8 cellular contexts compared by ENCODE assay signal in the genomic region with DNA sequence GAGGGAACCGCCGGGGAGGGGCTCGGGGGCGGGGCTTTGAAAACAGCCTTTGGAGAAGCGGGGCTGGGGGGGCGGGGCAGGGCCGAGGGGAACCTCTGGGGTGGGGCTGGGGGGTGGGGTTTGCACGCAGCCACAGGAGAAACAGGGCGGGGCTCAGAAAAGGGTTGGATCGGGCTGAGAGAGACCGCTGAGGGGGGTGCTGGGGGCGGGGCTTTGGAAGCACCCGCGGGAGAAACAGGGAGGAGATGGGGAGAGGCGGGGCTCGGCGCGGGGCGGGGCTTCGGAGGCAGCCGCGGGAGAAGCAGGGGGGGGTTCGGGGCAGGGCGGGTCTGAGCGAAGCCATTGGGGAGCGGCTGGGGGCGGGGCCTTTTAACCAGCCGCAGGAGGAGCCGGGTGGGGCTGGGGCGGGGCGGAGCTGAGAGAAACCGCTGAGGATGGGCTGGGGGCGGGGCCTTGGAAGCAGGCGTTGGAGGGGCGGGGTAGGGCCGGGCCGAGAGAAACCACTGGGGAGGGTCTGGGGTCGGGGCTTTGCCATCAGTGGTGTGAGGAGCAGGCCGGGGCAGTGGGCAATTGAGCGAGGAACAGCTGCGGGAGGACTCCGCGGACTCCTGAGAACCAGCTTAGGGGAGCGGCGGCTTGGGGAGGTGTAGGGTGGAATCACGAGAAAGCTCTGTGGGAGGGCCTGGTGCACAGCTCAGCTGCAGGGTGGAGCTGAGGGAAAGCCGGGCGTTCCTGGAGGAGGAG. TPM values are rescaled to one million over a fixed set of nuclear protein-coding genes. Genes with fewer than 3 reads are reported as not detected.
A peak's percentile ranks its signal among the peaks of the same experiment; 100 is the strongest.
DNase-seq lines count a peak whose midpoint lies in the region; ATAC-seq, FAIRE-seq and TF ChIP-seq lines count a peak whose summit lies in the region.

No MANE protein-coding gene starts in this region.

- no peak overlapping the region for H3K14ac ChIP-seq in H1 (ENCODE audit: insufficient read length)

- peaks cover 0 to 6% of the 10 kb centered on the region in 2 experiments; a peak in 2 of 4 replicates for H3K79me2 ChIP-seq in H1 (ENCODE audit: control insufficient read depth in 1 of 2, insufficient read depth in 2 of 2, low read length in 2 of 2)

- POLR2A ChIA-PET in H1 (lab: Charles Lee; ENCODE audit: partially characterized antibody), result interaction anchor here (0.6 kb wide), 1 partner anchor 1497 kb away, joined by 3 read pairs; no protein-coding TSS in a partner anchor

- TF ChIP-seq POLR2A in H1 (IDR thresholded peaks at IDR 0.05; ENCODE audit: control extremely low read depth in 1 of 2, low read depth in 2 of 2, low read length in 2 of 2), result no peak

- no peak overlapping the region for H2AK5ac ChIP-seq in H1 (ENCODE audit: low read depth, low read length)

- H3K4me1 Mint-ChIP-seq in activated CD8-positive, alpha-beta memory T cell treated with anti-CD3 and anti-CD28 coated beads, Interleukin-2, amount 10 ng/mL, durations not matched to agents 7 days and 5 days, result peaks cover 5% of the 10 kb centered on the region

- H2BK5ac ChIP-seq in H1 (ENCODE audit: low read depth, low read length), result no peak overlapping the region; the same call in 1 of the 2 replicates

- peak overlapping the region in 3 of 4 experiments; percentile 14 to 47 (median 25); a peak in 4 of 7 replicates for H3K9ac ChIP-seq in H1 (replicated peaks in 1 of 4; ENCODE audit: extremely low read depth in 1 of 4, low read depth in 3 of 4, low read length in 3 of 4)

- H2BK120ac ChIP-seq in H1 (replicated peaks; ENCODE audit: low read depth, low read length), result no peak overlapping the region

- ATAC-seq in GM19397 (IDR thresholded peaks at IDR 0.05; ENCODE audit: unreplicated experiment), result peak; percentile 8
- peak; percentile 31 for ATAC-seq in activated CD8-positive, alpha-beta memory T cell treated with anti-CD3 and anti-CD28 coated beads, Interleukin-2, amount 10 ng/mL, durations not matched to agents 7 days and 5 days

- no peaks in the 10 kb centered on the region for H3K27me3 Mint-ChIP-seq in activated CD8-positive, alpha-beta memory T cell treated with anti-CD3 and anti-CD28 coated beads, Interleukin-2, amount 10 ng/mL, durations not matched to agents 7 days and 5 days

- H3K4me3 ChIP-seq in H1 (ENCODE audit: extremely low read depth in 1 of 4, insufficient read depth in 2 of 4, low read depth in 3 of 4, low read length in 4 of 4), result peak overlapping the region; percentile 43 to 72 (median 52)

- H3K9me3 Mint-ChIP-seq in activated CD8-positive, alpha-beta memory T cell treated with anti-CD3 and anti-CD28 coated beads, Interleukin-2, amount 10 ng/mL, durations not matched to agents 7 days and 5 days (ENCODE audit: low read depth), result no peaks in the 10 kb centered on the region

- FAIRE-seq in HTR-8/SVneo (lab: Jason Lieb, UNC), result no peak
- no peak for FAIRE-seq in H1 (lab: Jason Lieb, UNC)

- peak overlapping the region; percentile 70; the same call in 1 of the 2 replicates for H3K27ac ChIP-seq in H1 (ENCODE audit: low read depth, low read length)

- peaks cover 3% of the 10 kb centered on the region for H3K36me3 Mint-ChIP-seq in activated CD8-positive, alpha-beta memory T cell treated with anti-CD3 and anti-CD28 coated beads, Interleukin-2, amount 10 ng/mL, durations not matched to agents 7 days and 5 days

- peaks cover 0 to 5% (median 2%) of the 10 kb centered on the region in 4 experiments; a peak in 4 of 7 replicates for H3K4me1 ChIP-seq in H1 (replicated peaks in 1 of 4; ENCODE audit: control insufficient read depth in 3 of 4, insufficient read depth in 4 of 4, low read length in 3 of 4)

- H3K23ac ChIP-seq in H1 (ENCODE audit: insufficient read length), result no peak overlapping the region

- H3K27ac Mint-ChIP-seq in activated CD8-positive, alpha-beta memory T cell treated with anti-CD3 and anti-CD28 coated beads, Interleukin-2, amount 10 ng/mL, durations not matched to agents 7 days and 5 days, result peak overlapping the region; percentile 92

- H2BK15ac ChIP-seq in H1 (ENCODE audit: low read length), result no peak overlapping the region

- H3K9me3 ChIP-seq in H1 (ENCODE audit: insufficient read depth in 2 of 2, low read depth in 1 of 2, low read length in 1 of 2), result no peaks in the 10 kb centered on the region

- no peak overlapping the region for H4K8ac ChIP-seq in H1 (ENCODE audit: extremely low read depth, insufficient read depth, low read length)

- TF ChIP-seq RAD21 in H1 (IDR thresholded peaks at IDR 0.05 in 1 of 2, conservative IDR thresholded peaks at IDR 0.05 in 1 of 2; ENCODE audit: low read depth in 2 of 2, low read length in 2 of 2), result no peak

- no CpG with 5 or more reads among the region's 48 CpGs for WGBS in H1 (ENCODE audit: extremely low coverage in 1 of 2, insufficient coverage in 1 of 2, insufficient read length in 1 of 2, insufficient replicate concordance in 2 of 2, low coverage in 1 of 2, low lambda C conversion rate in 2 of 2, missing lambda C conversion rate in 1 of 2), 2 experiments

- no peaks in the 10 kb centered on the region for H3K79me1 ChIP-seq in H1 (ENCODE audit: low read depth, low read length)

- H3K36me3 ChIP-seq in H1 (ENCODE audit: control insufficient read depth in 2 of 4, insufficient read depth in 4 of 4, low read length in 3 of 4), result no peaks in the 10 kb centered on the region; a peak in 1 of 8 replicates

- no peak for TF ChIP-seq EP300 in H1 (IDR thresholded peaks at IDR 0.05; ENCODE audit: borderline replicate concordance in 1 of 2, low read depth in 2 of 2, low read length in 2 of 2)

- peak overlapping the region; percentile 48; the same call in 1 of the 2 replicates for H3K18ac ChIP-seq in H1 (ENCODE audit: extremely low read depth, low read length)

- no peaks in the 10 kb centered on the region; the same call in 1 of the 2 replicates for H3K23me2 ChIP-seq in H1 (ENCODE audit: low read depth, low read length)

- no peak overlapping the region for H3K56ac ChIP-seq in H1 (replicated peaks; ENCODE audit: insufficient read length, low read depth, low read length)

- TF ChIP-seq CTCF in H1 (IDR thresholded peaks at IDR 0.05; ENCODE audit: control extremely low read depth in 1 of 3, insufficient read depth in 1 of 3, low read depth in 1 of 3, low read length in 3 of 3), result no peak

- DNase-seq in ACHN, result peak; percentile 79
- peak; percentile 10 for DNase-seq in HTR-8/SVneo (ENCODE audit: insufficient read length, low spot score)
- DNase-seq in NOMO-1 (lab: John Stamatoyannopoulos, UW; ENCODE audit: unreplicated experiment in 2 of 2), result peak; percentile 63 to 74
- peak; percentile 95 for DNase-seq in activated CD8-positive, alpha-beta memory T cell treated with anti-CD3 and anti-CD28 coated beads, Interleukin-2, amount 10 ng/mL, durations not matched to agents 7 days and 5 days
- DNase-seq in H1 (ENCODE audit: low read depth in 1 of 2, low spot score in 2 of 2), result peak; percentile 63 to 86
- DNase-seq in mesenteric fat pad (ENCODE audit: low spot score), result peak; percentile 96
- DNase-seq in stimulated activated CD8-positive, alpha-beta memory T cell treated with anti-CD3 and anti-CD28 coated beads, Interleukin-12 subunit alpha, Interleukin-12 subunit beta, amount 100 ng/mL, for 24 hours (ENCODE audit: extremely low read depth), result peak; percentile 68

- H4K20me1 ChIP-seq in H1 (replicated peaks in 1 of 2; ENCODE audit: control insufficient read depth in 1 of 2, insufficient read depth in 2 of 2, low read length in 2 of 2), result peaks cover 0 to 2% of the 10 kb centered on the region in 2 experiments

- no peaks in the 10 kb centered on the region for H3K27me3 ChIP-seq in H1 (replicated peaks in 1 of 4; ENCODE audit: control insufficient read depth in 3 of 4, extremely low read depth in 1 of 4, insufficient read depth in 3 of 4, low read length in 3 of 4)

- H3K4ac ChIP-seq in H1 (replicated peaks; ENCODE audit: insufficient read length, low read depth, low read length), result no peak overlapping the region

- H3K4me2 ChIP-seq in H1 (ENCODE audit: insufficient read depth in 1 of 2, low read depth in 2 of 2, low read length in 2 of 2), result peak overlapping the region; percentile 65 to 68

- H3K4me3 Mint-ChIP-seq in activated CD8-positive, alpha-beta memory T cell treated with anti-CD3 and anti-CD28 coated beads, Interleukin-2, amount 10 ng/mL, durations not matched to agents 7 days and 5 days, result peak overlapping the region; percentile 78

- peak overlapping the region; percentile 60 for H4K5ac ChIP-seq in H1 (ENCODE audit: insufficient read length, low read depth, low read length)

- H4K91ac ChIP-seq in H1 (replicated peaks; ENCODE audit: insufficient read length, low read length), result no peak overlapping the region

- CTCF ChIA-PET in activated CD8-positive, alpha-beta memory T cell treated with anti-CD3 and anti-CD28 coated beads, Interleukin-2, amount 10 ng/mL, durations not matched to agents 7 days and 5 days (lab: Charles Lee), result interaction anchor here (0.8 to 2.3 kb wide), 7 partner anchors 11 to 425 kb away, joined by 3 to 9 read pairs (median 6); partner anchors contain the start of genes EOLA1 and MAMLD1
- CTCF ChIA-PET in H1 (lab: Charles Lee; ENCODE audit: partially characterized antibody), result interaction anchor here (0.6 to 1.7 kb wide), 5 partner anchors 23 to 279 kb away, joined by 3 to 5 read pairs (median 3); no protein-coding TSS in a partner anchor

- no peak overlapping the region for H2AFZ ChIP-seq in H1 (ENCODE audit: low read length)

- no peak overlapping the region for H2BK20ac ChIP-seq in H1 (ENCODE audit: low read length)

- in situ Hi-C loops in ACHN (cut with HindIII; ENCODE audit: low pct_ligation_motif_present, low pct_unique_long_range_greater_than_20kb, low sequenced_read_pairs), result no loop called here

- no peak overlapping the region for H2BK12ac ChIP-seq in H1 (ENCODE audit: low read depth, low read length)

RNA-seq across cellular contexts. Expression of gene EOLA2, which starts 1.2 kb away (rescaled TPM):
- 10 to 100 TPM; 53.4 to 73.7 TPM for total RNA-seq in activated CD8-positive, alpha-beta memory T cell treated with anti-CD3 and anti-CD28 coated beads, Interleukin-2, amount 10 ng/mL, durations not matched to agents 7 days and 5 days
- 22.5 and 25.5 TPM in 2 replicates for total RNA-seq in H1 (2021; fragmentation: NEBNext Ultra II Directional; extraction: Animal tissue kit (Norgen Biotek cat#: 25700))
- polyA plus RNA-seq in H1 (2011; rRNA removed), result 19.0 and 25.5 TPM in 2 replicates
- polyA plus RNA-seq in H1 (2011; cell fraction: cytosol; rRNA removed), result 31.0 TPM
- polyA plus RNA-seq in H1 (2011; cell fraction: nucleus; rRNA removed), result 49.7 TPM
- polyA plus RNA-seq in H1 (2012, experiment 1 of 2), result 23.7 to 32.2 TPM (median 28.6 TPM) in 4 replicates
- polyA plus RNA-seq in H1 (2012, experiment 2 of 2), result 24.4 TPM
- polyA plus RNA-seq in H1 (2013, experiment 1 of 2), result 18.0 TPM
- 17.6 TPM for polyA plus RNA-seq in H1 (2013, experiment 2 of 2)
- polyA minus RNA-seq in H1 (2011; rRNA and poly(A)+ RNA removed), result 17.6 and 26.2 TPM in 2 replicates
- polyA minus RNA-seq in H1 (2011; cell fraction: cytosol; rRNA and poly(A)+ RNA removed), result 12.8 TPM
- 21.7 TPM for polyA minus RNA-seq in H1 (2011; cell fraction: nucleus; rRNA and poly(A)+ RNA removed)
- total RNA-seq in mesenteric fat pad, result 37.6 TPM

RNA-seq across cellular contexts. Expression of gene HSFX4, which starts 10.1 kb away (rescaled TPM):
- under 1 TPM in 1 of 2 experiments, not detected in 1; 0.37 TPM for total RNA-seq in activated CD8-positive, alpha-beta memory T cell treated with anti-CD3 and anti-CD28 coated beads, Interleukin-2, amount 10 ng/mL, durations not matched to agents 7 days and 5 days
- total RNA-seq in H1 (2021; fragmentation: NEBNext Ultra II Directional; extraction: Animal tissue kit (Norgen Biotek cat#: 25700)), result not detected in 2 replicates
- polyA plus RNA-seq in H1 (2011; rRNA removed), result not detected in 2 replicates
- not detected for polyA plus RNA-seq in H1 (2011; cell fraction: cytosol; rRNA removed)
- polyA plus RNA-seq in H1 (2011; cell fraction: nucleus; rRNA removed), result not detected
- 0.20 TPM in 1 of 4 replicates, not detected in the others for polyA plus RNA-seq in H1 (2012, experiment 1 of 2)
- polyA plus RNA-seq in H1 (2012, experiment 2 of 2), result not detected
- polyA plus RNA-seq in H1 (2013, experiment 1 of 2), result not detected
- not detected for polyA plus RNA-seq in H1 (2013, experiment 2 of 2)
- polyA minus RNA-seq in H1 (2011; rRNA and poly(A)+ RNA removed), result not detected in 2 replicates
- not detected for polyA minus RNA-seq in H1 (2011; cell fraction: cytosol; rRNA and poly(A)+ RNA removed)
- polyA minus RNA-seq in H1 (2011; cell fraction: nucleus; rRNA and poly(A)+ RNA removed), result not detected
- not detected for total RNA-seq in mesenteric fat pad

RNA-seq across cellular contexts. Expression of gene MAGEA8, which starts 58.5 kb away (rescaled TPM):
- not detected for total RNA-seq in activated CD8-positive, alpha-beta memory T cell treated with anti-CD3 and anti-CD28 coated beads, Interleukin-2, amount 10 ng/mL, durations not matched to agents 7 days and 5 days
- not detected in 2 replicates for total RNA-seq in H1 (2021; fragmentation: NEBNext Ultra II Directional; extraction: Animal tissue kit (Norgen Biotek cat#: 25700))
- polyA plus RNA-seq in H1 (2011; rRNA removed), result not detected in 2 replicates
- not detected for polyA plus RNA-seq in H1 (2011; cell fraction: cytosol; rRNA removed)
- polyA plus RNA-seq in H1 (2011; cell fraction: nucleus; rRNA removed), result not detected
- polyA plus RNA-seq in H1 (2012, experiment 1 of 2), result 0.09 to 0.13 TPM in 2 of 4 replicates, not detected in the others
- polyA plus RNA-seq in H1 (2012, experiment 2 of 2), result not detected
- polyA plus RNA-seq in H1 (2013, experiment 1 of 2), result not detected
- not detected for polyA plus RNA-seq in H1 (2013, experiment 2 of 2)
- not detected in 2 replicates for polyA minus RNA-seq in H1 (2011; rRNA and poly(A)+ RNA removed)
- polyA minus RNA-seq in H1 (2011; cell fraction: cytosol; rRNA and poly(A)+ RNA removed), result not detected
- not detected for polyA minus RNA-seq in H1 (2011; cell fraction: nucleus; rRNA and poly(A)+ RNA removed)
- total RNA-seq in mesenteric fat pad, result not detected

Comparison
In these comparisons a context has a peak if more than half of its experiments do, and no peak if none do; other contexts are left out.
1. Peak in every context shown above with its lines: DNase-seq, ATAC-seq, H3K4me3 ChIP-seq and H3K27ac ChIP-seq.
2. DNase-seq: peak in every context shown above with its lines; median percentile 96 in mesenteric fat pad; 95 in activated CD8-positive, alpha-beta memory T cell treated with anti-CD3 and anti-CD28 coated beads, Interleukin-2, amount 10 ng/mL, durations not matched to agents 7 days and 5 days; 79 in ACHN; 74 in H1; 68 in NOMO-1; 68 in stimulated activated CD8-positive, alpha-beta memory T cell treated with anti-CD3 and anti-CD28 coated beads, Interleukin-12 subunit alpha, Interleukin-12 subunit beta, amount 100 ng/mL, for 24 hours; 10 in HTR-8/SVneo.